In the genomic region with DNA sequence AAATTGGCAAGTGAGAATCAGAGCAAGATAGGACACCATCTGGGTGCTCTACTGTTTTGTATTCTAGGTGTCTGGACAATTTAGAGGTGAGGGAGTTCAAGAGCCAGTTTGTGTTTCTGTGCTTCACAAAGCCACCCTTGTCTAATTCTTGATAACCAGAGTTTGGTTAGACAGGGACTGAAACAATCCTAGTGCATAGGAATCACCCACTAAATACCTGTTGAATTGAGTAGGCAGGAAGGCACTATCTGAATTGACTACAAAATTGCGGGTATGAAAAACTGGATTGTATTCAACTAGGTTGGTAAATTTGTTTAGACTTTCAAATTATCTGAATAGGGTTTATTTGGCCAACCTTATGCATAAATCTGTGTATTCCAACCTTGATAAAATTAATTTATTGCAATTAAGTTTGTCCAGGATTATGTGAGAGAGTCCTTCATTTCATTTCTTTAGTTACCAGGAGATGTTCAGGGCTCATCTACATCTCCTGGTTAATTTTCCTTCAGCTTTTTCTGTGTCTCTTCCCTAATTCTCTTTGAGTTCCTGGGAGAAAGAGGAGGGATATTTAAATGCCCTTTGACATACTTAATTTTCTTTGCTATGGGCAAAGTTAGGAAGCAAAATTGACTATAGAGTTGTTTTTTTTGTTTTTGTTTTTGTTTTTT, we compare ENCODE assay signal across 13 cellular contexts. TPM values are rescaled to one million over a fixed set of nuclear protein-coding genes. Genes with fewer than 3 reads are reported as not detected.
DNase-seq lines count a peak whose midpoint lies in the region; TF ChIP-seq lines count a peak whose summit lies in the region.
"Had no signal": no experiment of that assay in that cellular context is flagged by ENCODE, and none has a peak within 500 bp of the region (broad histone marks: within the 10 kb centered on the region; RNA-seq: fewer than 3 reads in every experiment).

No MANE protein-coding gene starts in this region.

- H3K4me1 Mint-ChIP-seq in neural progenitor cell, result peaks cover 7% of the 10 kb centered on the region
- peaks cover 16% of the 10 kb centered on the region for H3K4me1 Mint-ChIP-seq in activated CD4-positive, alpha-beta memory T cell treated with anti-CD3 and anti-CD28 coated beads, Interleukin-2, amount 10 ng/mL, durations not matched to agents 7 days and 5 days

- CTCF ChIA-PET in activated CD4-positive, alpha-beta memory T cell treated with anti-CD3 and anti-CD28 coated beads, Interleukin-2, amount 10 ng/mL, durations not matched to agents 7 days and 5 days (lab: Charles Lee), result interaction anchor here (0.7 to 4.5 kb wide), 8 partner anchors 17 to 211 kb away, joined by 3 to 46 read pairs (median 6); partner anchors contain the start of gene BCL2L1

- no peaks in the 10 kb centered on the region for H3K9me3 ChIP-seq in DOHH2 (ENCODE audit: control insufficient read depth, insufficient read depth, low read length)
- H3K9me3 ChIP-seq in Karpas-422 (ENCODE audit: low read length), result no peaks in the 10 kb centered on the region
- H3K9me3 ChIP-seq in ectodermal cell (ENCODE audit: control insufficient read depth, low read length), result no peaks in the 10 kb centered on the region
- no peaks in the 10 kb centered on the region for H3K9me3 ChIP-seq in neural progenitor cell (ENCODE audit: low read depth)
- H3K9me3 ChIP-seq: uterus had no signal

- H3K36me3 ChIP-seq in DOHH2 (ENCODE audit: control insufficient read depth, low read length), result peaks cover 54% of the 10 kb centered on the region
- peaks cover 15% of the 10 kb centered on the region; the same call in 1 of the 2 replicates for H3K36me3 ChIP-seq in Karpas-422 (ENCODE audit: insufficient read depth, low read length)
- peaks cover 5% of the 10 kb centered on the region for H3K36me3 ChIP-seq in ectodermal cell (ENCODE audit: control insufficient read depth, insufficient read depth, low read length)
- H3K36me3 ChIP-seq in neural progenitor cell, result peaks cover 10% of the 10 kb centered on the region
- H3K36me3 ChIP-seq: uterus had no signal

- H3K36me3 Mint-ChIP-seq in neural progenitor cell, result peaks cover 7% of the 10 kb centered on the region
- peaks cover 17% of the 10 kb centered on the region for H3K36me3 Mint-ChIP-seq in activated CD4-positive, alpha-beta memory T cell treated with anti-CD3 and anti-CD28 coated beads, Interleukin-2, amount 10 ng/mL, durations not matched to agents 7 days and 5 days (ENCODE audit: low read depth)

- POLR2A ChIA-PET in activated CD4-positive, alpha-beta memory T cell treated with anti-CD3 and anti-CD28 coated beads, Interleukin-2, amount 10 ng/mL, durations not matched to agents 7 days and 5 days (lab: Charles Lee), result interaction anchor here (0.6 to 4.7 kb wide), 11 partner anchors 9 to 617 kb away, joined by 3 to 37 read pairs (median 9); partner anchors contain the start of gene BCL2L1

- 89 to 100% methylated on average over 1 of the region's 1 CpG for WGBS in ectodermal cell, 2 experiments

- H3K4me2 ChIP-seq in DOHH2 (ENCODE audit: low read length) (peak overlapping the region; percentile 89), Karpas-422 (ENCODE audit: low read depth, low read length, poor library complexity, severe bottlenecking) (peak overlapping the region; percentile 75), neural progenitor cell (peak overlapping the region; percentile 79)

- H3K9me2 ChIP-seq in DOHH2 (replicated peaks; ENCODE audit: control insufficient read depth, low read length) (no peaks in the 10 kb centered on the region), Karpas-422 (replicated peaks; ENCODE audit: insufficient read depth, low read length) (no peaks in the 10 kb centered on the region)

- peaks cover 2% of the 10 kb centered on the region for H3K9me3 Mint-ChIP-seq in neural progenitor cell
- H3K9me3 Mint-ChIP-seq in activated CD4-positive, alpha-beta memory T cell treated with anti-CD3 and anti-CD28 coated beads, Interleukin-2, amount 10 ng/mL, durations not matched to agents 7 days and 5 days, result no peaks in the 10 kb centered on the region

- peak overlapping the region; percentile 80 for H3K27ac ChIP-seq in DOHH2 (ENCODE audit: low read depth, low read length)
- H3K27ac ChIP-seq in Karpas-422 (ENCODE audit: low read length), result peak overlapping the region; percentile 74
- no peak overlapping the region for H3K27ac ChIP-seq in ectodermal cell (ENCODE audit: insufficient read depth, low read depth, low read length, poor library complexity, severe bottlenecking)
- no peak overlapping the region for H3K27ac ChIP-seq in neural progenitor cell
- H3K27ac ChIP-seq: uterus had no signal

- H2AFZ ChIP-seq in Karpas-422 (ENCODE audit: low read length) (no peak overlapping the region), neural progenitor cell (replicated peaks) (no peak overlapping the region)

- H3K79me2 ChIP-seq in DOHH2 (ENCODE audit: control insufficient read depth, low read length) (peaks cover 73% of the 10 kb centered on the region), Karpas-422 (ENCODE audit: low read length) (peaks cover 66% of the 10 kb centered on the region), neural progenitor cell (ENCODE audit: low read depth) (peaks cover 71% of the 10 kb centered on the region)

- H3K27me3 ChIP-seq in DOHH2 (ENCODE audit: control insufficient read depth, low read length), result no peaks in the 10 kb centered on the region
- H3K27me3 ChIP-seq in Karpas-422 (ENCODE audit: low read length), result no peaks in the 10 kb centered on the region
- no peaks in the 10 kb centered on the region for H3K27me3 ChIP-seq in ectodermal cell (ENCODE audit: control insufficient read depth, insufficient read depth, low read length, poor library complexity, severe bottlenecking)
- H3K27me3 ChIP-seq in neural progenitor cell, result no peaks in the 10 kb centered on the region
- H3K27me3 ChIP-seq: uterus had no signal

- DNase-seq in Karpas-422, result no peak
- no peak for DNase-seq in neural progenitor cell (ENCODE audit: low spot score)
- no peak for DNase-seq in SKM-1 (lab: John Stamatoyannopoulos, UW; ENCODE audit: unreplicated experiment)
- no peak for DNase-seq in activated CD4-positive, alpha-beta memory T cell treated with anti-CD3 and anti-CD28 coated beads, Interleukin-2, amount 10 ng/mL, durations not matched to agents 7 days and 5 days
- no peak for DNase-seq in mucosa of gallbladder (ENCODE audit: low spot score)
- no peak for DNase-seq in GM20000 (ENCODE audit: low spot score)
- DNase-seq: activated CD4-positive, alpha-beta T cell treated with anti-CD3 and anti-CD28 coated beads for 48 hours; activated effector memory CD4-positive, alpha-beta T cell treated with Interleukin-2 at 50 U/mL for 16 hours; NCI-H2171; SHP77; uterus had no signal

- no peak overlapping the region for H3K4me3 Mint-ChIP-seq in neural progenitor cell
- no peak overlapping the region for H3K4me3 Mint-ChIP-seq in activated CD4-positive, alpha-beta memory T cell treated with anti-CD3 and anti-CD28 coated beads, Interleukin-2, amount 10 ng/mL, durations not matched to agents 7 days and 5 days

- H3K4me3 ChIP-seq in DOHH2 (ENCODE audit: low read length) (peak overlapping the region; percentile 88), Karpas-422 (ENCODE audit: low read length) (peak overlapping the region; percentile 79), ectodermal cell (ENCODE audit: insufficient read depth, low read depth, low read length) (peak overlapping the region; percentile 58), neural progenitor cell (peak overlapping the region; percentile 92)
- H3K4me3 ChIP-seq: uterus had no signal

- H3K27ac Mint-ChIP-seq in neural progenitor cell, result no peak overlapping the region
- H3K27ac Mint-ChIP-seq in activated CD4-positive, alpha-beta memory T cell treated with anti-CD3 and anti-CD28 coated beads, Interleukin-2, amount 10 ng/mL, durations not matched to agents 7 days and 5 days, result no peak overlapping the region

- peaks cover 10% of the 10 kb centered on the region; the same call in 1 of the 2 replicates for H4K20me1 ChIP-seq in DOHH2 (ENCODE audit: control insufficient read depth, insufficient read depth, low read depth, low read length)
- H4K20me1 ChIP-seq in Karpas-422 (ENCODE audit: insufficient read depth, low read depth, low read length), result no peaks in the 10 kb centered on the region
- peaks cover 41% of the 10 kb centered on the region for H4K20me1 ChIP-seq in neural progenitor cell (ENCODE audit: low read depth)

- H3K4me1 ChIP-seq in DOHH2 (ENCODE audit: control insufficient read depth, low read length) (peaks cover 21% of the 10 kb centered on the region), Karpas-422 (ENCODE audit: low read length) (peaks cover 27% of the 10 kb centered on the region), ectodermal cell (ENCODE audit: control insufficient read depth, insufficient read depth, low read length) (peaks cover 4% of the 10 kb centered on the region), neural progenitor cell (peaks cover 11% of the 10 kb centered on the region)
- H3K4me1 ChIP-seq: uterus had no signal

- TF ChIP-seq CTCF in DOHH2 (IDR thresholded peaks at IDR 0.05; ENCODE audit: low read depth, low read length, poor library complexity, severe bottlenecking), result no peak
- no peak for TF ChIP-seq CTCF in neural progenitor cell (IDR thresholded peaks at IDR 0.05)
- TF ChIP-seq CTCF in GM20000 (IDR thresholded peaks at IDR 0.05; ENCODE audit: extremely low read depth, missing control alignments), result no peak

- no peaks in the 10 kb centered on the region for H3K27me3 Mint-ChIP-seq in neural progenitor cell (ENCODE audit: insufficient read depth, low read depth)
- H3K27me3 Mint-ChIP-seq in activated CD4-positive, alpha-beta memory T cell treated with anti-CD3 and anti-CD28 coated beads, Interleukin-2, amount 10 ng/mL, durations not matched to agents 7 days and 5 days, result no peaks in the 10 kb centered on the region

- H3F3A ChIP-seq in DOHH2 (ENCODE audit: control insufficient read depth, insufficient read depth) (no peaks in the 10 kb centered on the region), neural progenitor cell (ENCODE audit: low read depth) (peaks cover 8% of the 10 kb centered on the region)

- H3K9ac ChIP-seq in Karpas-422 (ENCODE audit: low read length) (peak overlapping the region; percentile 78), neural progenitor cell (peak overlapping the region; percentile 65)

RNA-seq across cellular contexts. Expression of gene TPX2, which starts 1.7 kb away (rescaled TPM):
- total RNA-seq in Karpas-422 (2014; rRNA removed; shearing (Covaris generic); ENCODE audit: low replicate concordance), result 54.0 and 55.5 TPM in 2 replicates
- polyA plus RNA-seq in ectodermal cell (2013, experiment 1 of 4), result 123 TPM
- 108 TPM for polyA plus RNA-seq in ectodermal cell (2013, experiment 2 of 4)
- polyA plus RNA-seq in ectodermal cell (2013, experiment 3 of 4), result 120 TPM
- polyA plus RNA-seq in ectodermal cell (2013, experiment 4 of 4), result 121 TPM
- total RNA-seq in neural progenitor cell (ENCODE audit: low replicate concordance), result 226 and 278 TPM in 2 replicates
- 100 to 1,000 TPM; 137 to 138 TPM for total RNA-seq in activated CD4-positive, alpha-beta memory T cell treated with anti-CD3 and anti-CD28 coated beads, Interleukin-2, amount 10 ng/mL, durations not matched to agents 7 days and 5 days
- 2.6 TPM for total RNA-seq in mucosa of gallbladder

RNA-seq across cellular contexts. Expression of gene BCL2L1, which starts 18.1 kb away (rescaled TPM):
- total RNA-seq in Karpas-422 (2014; rRNA removed; shearing (Covaris generic); ENCODE audit: low replicate concordance), result 41.0 and 56.1 TPM in 2 replicates
- polyA plus RNA-seq in ectodermal cell (2013, experiment 1 of 4), result 63.5 TPM
- 72.1 TPM for polyA plus RNA-seq in ectodermal cell (2013, experiment 2 of 4)
- 42.4 TPM for polyA plus RNA-seq in ectodermal cell (2013, experiment 3 of 4)
- polyA plus RNA-seq in ectodermal cell (2013, experiment 4 of 4), result 45.8 TPM
- total RNA-seq in neural progenitor cell (ENCODE audit: low replicate concordance), result 60.0 and 74.6 TPM in 2 replicates
- 10 to 100 TPM; 67.7 to 72.5 TPM for total RNA-seq in activated CD4-positive, alpha-beta memory T cell treated with anti-CD3 and anti-CD28 coated beads, Interleukin-2, amount 10 ng/mL, durations not matched to agents 7 days and 5 days
- total RNA-seq in mucosa of gallbladder, result 191 TPM

Comparison
In these comparisons a context has a peak if more than half of its experiments do, and no peak if none do; other contexts are left out.
1. H3K27ac ChIP-seq: peak in DOHH2 (single experiment) and Karpas-422 (single experiment); none in ectodermal cell (single experiment) and neural progenitor cell (single experiment).
2. RNA of gene TPX2, which starts 1.7 kb away (total RNA-seq): 226 to 278 TPM in neural progenitor cell, 137 to 138 TPM in activated CD4-positive, alpha-beta memory T cell treated with anti-CD3 and anti-CD28 coated beads, Interleukin-2, amount 10 ng/mL, durations not matched to agents 7 days and 5 days and 54.0 to 55.5 TPM in Karpas-422; 2.6 TPM in mucosa of gallbladder (single experiment); every median in the first group is over 10 times any median in the second.
3. Peak in every context shown above with its lines, with median percentiles within 50 percentile points of each other: H3K4me2 ChIP-seq and H3K4me3 ChIP-seq.